In genomic region chr10:102615361-102615760, GRCh38 we compare ENCODE assay signal across 10 cellular contexts. TPM values are rescaled to one million over a fixed set of nuclear protein-coding genes. Genes with fewer than 3 reads are reported as not detected.
DNase-seq lines count a peak whose midpoint lies in the region; ATAC-seq, FAIRE-seq and TF ChIP-seq lines count a peak whose summit lies in the region.
"Had no signal": no experiment of that assay in that cellular context is flagged by ENCODE, and none has a peak within 500 bp of the region (broad histone marks: within the 10 kb centered on the region; RNA-seq: fewer than 3 reads in every experiment).

No MANE protein-coding gene starts in this region.

- peaks cover 8% of the 10 kb centered on the region for H3K36me3 Mint-ChIP-seq in chondrocyte (ENCODE audit: low read depth)
- H3K36me3 Mint-ChIP-seq in neural crest cell (ENCODE audit: low read depth) = peaks cover 3% of the 10 kb centered on the region

- H3K27me3 Mint-ChIP-seq in chondrocyte (ENCODE audit: low read depth) (no peaks in the 10 kb centered on the region), neural crest cell (ENCODE audit: low read depth) (no peaks in the 10 kb centered on the region)

- H3K9me2 ChIP-seq in Karpas-422 (replicated peaks; ENCODE audit: insufficient read depth, low read length) = no peaks in the 10 kb centered on the region

- peaks cover 21% of the 10 kb centered on the region for H3K4me1 Mint-ChIP-seq in chondrocyte (ENCODE audit: low read depth)
- H3K4me1 Mint-ChIP-seq in neural crest cell = peaks cover 20% of the 10 kb centered on the region

- no peak overlapping the region for H3K4me2 ChIP-seq in DND-41 (ENCODE audit: insufficient read depth, low read length)
- no peak overlapping the region for H3K4me2 ChIP-seq in Karpas-422 (ENCODE audit: low read depth, low read length, poor library complexity, severe bottlenecking)

- FAIRE-seq in frontal cortex (lab: Jason Lieb, UNC) = no peak

- H3K27ac Mint-ChIP-seq in chondrocyte (ENCODE audit: unreplicated experiment) (no peak overlapping the region), neural crest cell (ENCODE audit: unreplicated experiment) (peak overlapping the region; percentile 83)
- H3K27ac Mint-ChIP-seq: activated T-cell treated with anti-CD3 and anti-CD28 coated beads, Interleukin-2, amount 50 U/mL, for 72 hours had no signal

- H3K4me3 ChIP-seq in DND-41 (ENCODE audit: low read depth in 1 of 2, low read length in 2 of 2) (no peak overlapping the region), Karpas-422 (ENCODE audit: low read length) (no peak overlapping the region)

- H3K4me1 ChIP-seq in DND-41 (ENCODE audit: insufficient read depth, low read length) (no peaks in the 10 kb centered on the region), Karpas-422 (ENCODE audit: low read length) (no peaks in the 10 kb centered on the region)

- H4K20me1 ChIP-seq in DND-41 (ENCODE audit: insufficient read depth, low read length) (no peaks in the 10 kb centered on the region; the same call in 1 of the 2 replicates), Karpas-422 (ENCODE audit: insufficient read depth, low read depth, low read length) (no peaks in the 10 kb centered on the region)

- no peaks in the 10 kb centered on the region for H3K27me3 ChIP-seq in DND-41 (ENCODE audit: insufficient read depth, low read length, poor library complexity)
- H3K27me3 ChIP-seq in Karpas-422 (ENCODE audit: low read length) = no peaks in the 10 kb centered on the region

- DNase-seq in DND-41 (peak; percentile 36), Karpas-422 (peak; percentile 70), chondrocyte (ENCODE audit: low spot score) (peak; percentile 68), neural crest cell (ENCODE audit: low read depth, low spot score) (no peak), frontal cortex (ENCODE audit: low spot score in 2 of 2) (no peak)
- DNase-seq: NCI-H1048 had no signal

- H3K79me2 ChIP-seq in DND-41 (ENCODE audit: insufficient read depth, low read length) = no peaks in the 10 kb centered on the region
- no peaks in the 10 kb centered on the region for H3K79me2 ChIP-seq in Karpas-422 (ENCODE audit: low read length)

- H3K9me3 ChIP-seq in DND-41 (ENCODE audit: insufficient read depth, low read length, severe bottlenecking) (no peaks in the 10 kb centered on the region), Karpas-422 (ENCODE audit: low read length) (no peaks in the 10 kb centered on the region)

- H3K27ac ChIP-seq in DND-41 (ENCODE audit: low read length) = no peak overlapping the region
- no peak overlapping the region for H3K27ac ChIP-seq in Karpas-422 (ENCODE audit: low read length)

- H3K9ac ChIP-seq in DND-41 (ENCODE audit: low read depth, low read length) = no peak overlapping the region
- H3K9ac ChIP-seq in Karpas-422 (ENCODE audit: low read length) = no peak overlapping the region

- H3K9me3 Mint-ChIP-seq in chondrocyte (ENCODE audit: low read depth) (no peaks in the 10 kb centered on the region), neural crest cell (no peaks in the 10 kb centered on the region)
- H3K9me3 Mint-ChIP-seq: activated T-cell treated with anti-CD3 and anti-CD28 coated beads, Interleukin-2, amount 50 U/mL, for 72 hours had no signal

- ATAC-seq in DND-41 (ENCODE audit: insufficient read depth, low read depth) (peak; percentile 68), HG03196 (IDR thresholded peaks at IDR 0.05; ENCODE audit: unreplicated experiment) (no peak), GM18861 (IDR thresholded peaks at IDR 0.05; ENCODE audit: unreplicated experiment) (no peak), GM21528 (IDR thresholded peaks at IDR 0.05; ENCODE audit: low FRiP score, unreplicated experiment) (no peak)
- ATAC-seq: activated T-cell treated with anti-CD3 and anti-CD28 coated beads, Interleukin-2, amount 50 U/mL, for 72 hours had no signal

- peak; percentile 57 for TF ChIP-seq CTCF in DND-41 (IDR thresholded peaks at IDR 0.05; ENCODE audit: borderline replicate concordance, extremely low read depth, low read length, poor library complexity, severe bottlenecking)
- TF ChIP-seq CTCF in chondrocyte (IDR thresholded peaks at IDR 0.05) = peak; percentile 57
- peak; percentile 40 for TF ChIP-seq CTCF in neural crest cell (conservative IDR thresholded peaks at IDR 0.05)

- H3K4me3 Mint-ChIP-seq in chondrocyte (ENCODE audit: unreplicated experiment) (no peak overlapping the region), neural crest cell (no peak overlapping the region)
- H3K4me3 Mint-ChIP-seq: activated T-cell treated with anti-CD3 and anti-CD28 coated beads, Interleukin-2, amount 50 U/mL, for 72 hours had no signal

- H2AFZ ChIP-seq in DND-41 (ENCODE audit: low read depth, low read length) (no peak overlapping the region), Karpas-422 (ENCODE audit: low read length) (no peak overlapping the region)

- H3K36me3 ChIP-seq in DND-41 (ENCODE audit: insufficient read depth, low read length) (peaks cover 40% of the 10 kb centered on the region), Karpas-422 (ENCODE audit: insufficient read depth, low read length) (no peaks in the 10 kb centered on the region)

RNA-seq across cellular contexts. Expression of gene TRIM8, which starts 28.9 kb away (rescaled TPM):
- total RNA-seq in Karpas-422 (2014; rRNA removed; shearing (Covaris generic); ENCODE audit: low replicate concordance) = 94.4 and 111 TPM in 2 replicates
- 40.3 to 74.4 TPM (median 66.8 TPM) in 3 replicates for total RNA-seq in chondrocyte
- 76.9 and 82.8 TPM in 2 replicates for total RNA-seq in neural crest cell
- total RNA-seq in frontal cortex = 30.2 TPM

Comparison
In these comparisons a context has a peak if more than half of its experiments do, and no peak if none do; other contexts are left out.
1. DNase-seq: peak in DND-41 (single experiment), Karpas-422 (single experiment) and chondrocyte (single experiment); none in neural crest cell (single experiment) and frontal cortex (0 of 2).
2. Peak in every context shown above with its lines, with median percentiles within 50 percentile points of each other: CTCF ChIP-seq.